Comparison of ENCODE assay signal across 1 cellular context in genomic region chr19:5154129-5154798, GRCh38.
TF ChIP-seq lines count a peak whose summit lies in the region.

No MANE protein-coding gene starts in this region.

TF ChIP-seq in HepG2, 621 proteins besides CTCF, POLR2A, EP300 and RAD21 (continued from another document):
- TF ChIP-seq SNAPC4 (CRISPR knock-in tag; IDR thresholded peaks at IDR 0.05) (no peak), MAZ (IDR thresholded peaks at IDR 0.05; ENCODE audit: borderline replicate concordance, low read depth, low read length) (peak; percentile 60; the same call in 1 of the 2 replicates), MAZ (CRISPR knock-in tag; IDR thresholded peaks at IDR 0.05; ENCODE audit: low read depth) (no peak), MAFK (conservative IDR thresholded peaks at IDR 0.05 in 1 of 2, IDR thresholded peaks at IDR 0.05 in 1 of 2; ENCODE audit: low read length in 2 of 2) (no peak), ZNF678 (CRISPR knock-in tag; IDR thresholded peaks at IDR 0.05) (no peak), TRAFD1 (CRISPR knock-in tag; IDR thresholded peaks at IDR 0.05; ENCODE audit: borderline replicate concordance) (no peak), MTF2 (CRISPR knock-in tag; IDR thresholded peaks at IDR 0.05; ENCODE audit: borderline replicate concordance) (no peak), PATZ1 (CRISPR knock-in tag; IDR thresholded peaks at IDR 0.05) (0 out of 2 replicates have a peak, but pooled peaks have one; percentile 27), ZSCAN25 (CRISPR knock-in tag; IDR thresholded peaks at IDR 0.05) (peak; percentile 94), IKZF1 (IDR thresholded peaks at IDR 0.05) (no peak), ZNF274 (CRISPR knock-in tag; IDR thresholded peaks at IDR 0.05) (no peak), FLYWCH1 (CRISPR knock-in tag; IDR thresholded peaks at IDR 0.05) (no peak), STAG1 (CRISPR knock-in tag; IDR thresholded peaks at IDR 0.05) (peak; percentile 37), SALL1 (CRISPR knock-in tag; IDR thresholded peaks at IDR 0.05) (0 out of 2 replicates have a peak, but pooled peaks have one; percentile 34), KMT2A (CRISPR knock-in tag; IDR thresholded peaks at IDR 0.05) (no peak), MED8 (CRISPR knock-in tag; IDR thresholded peaks at IDR 0.05; ENCODE audit: insufficient replicate concordance) (no peak), ZFAT (CRISPR knock-in tag; conservative IDR thresholded peaks at IDR 0.05) (no peak), USF2 (IDR thresholded peaks at IDR 0.05; ENCODE audit: low read depth, low read length) (no peak), USF2 (CRISPR knock-in tag; IDR thresholded peaks at IDR 0.05; ENCODE audit: borderline replicate concordance) (no peak), ZNF253 (CRISPR knock-in tag; IDR thresholded peaks at IDR 0.05; ENCODE audit: borderline replicate concordance) (no peak), AGO2 (optimal IDR thresholded peaks at IDR 0.05; ENCODE audit: low read depth, low read length) (peak; percentile 51)
